ENCODE assay signal across 8 cellular contexts in genomic region chr20:38805958-38806854, GRCh38. TPM values are rescaled to one million over a fixed set of nuclear protein-coding genes. Genes with fewer than 3 reads are reported as not detected.
DNase-seq lines count a peak whose midpoint lies in the region; ATAC-seq and TF ChIP-seq lines count a peak whose summit lies in the region.

No MANE protein-coding gene starts in this region.

- H3K9ac ChIP-seq in MM.1S (ENCODE audit: low read length), result peak overlapping the region; percentile 90
- H3K9ac ChIP-seq in parathyroid adenoma, result no peak overlapping the region

- H3K27ac ChIP-seq in MM.1S (ENCODE audit: low read length) (peak overlapping the region; percentile 54; the same call in 1 of the 2 replicates), parathyroid adenoma (peak overlapping the region; percentile 7)

- H3K36me3 ChIP-seq in MM.1S (replicated peaks; ENCODE audit: insufficient read depth, low read length), result peaks cover 3% of the 10 kb centered on the region; the same call in 1 of the 2 replicates
- no peaks in the 10 kb centered on the region for H3K36me3 ChIP-seq in parathyroid adenoma (ENCODE audit: control insufficient read depth, insufficient read depth, low read length)

- no TSS peak for BruUV-seq in Calu3 (replicated peaks; lab: Mats Ljungman, UMichigan)

- intact Hi-C loops in Calu3 (cut with micrococcal nuclease; ENCODE audit: unreplicated experiment), result no loop called here

- no peaks in the 10 kb centered on the region for H3K9me3 ChIP-seq in MM.1S (replicated peaks; ENCODE audit: insufficient read depth, low read length)
- no peaks in the 10 kb centered on the region for H3K9me3 ChIP-seq in parathyroid adenoma (ENCODE audit: control insufficient read depth, low read length)

- no peaks in the 10 kb centered on the region for H3K27me3 ChIP-seq in MM.1S (replicated peaks; ENCODE audit: insufficient read depth, low read length)
- H3K27me3 ChIP-seq in parathyroid adenoma (ENCODE audit: control insufficient read depth, insufficient read depth, low read length), result peaks cover 5% of the 10 kb centered on the region

- H3K9me2 ChIP-seq in MM.1S (replicated peaks; ENCODE audit: insufficient read depth, low read length), result no peaks in the 10 kb centered on the region

- peaks cover 10% of the 10 kb centered on the region for H3F3A ChIP-seq in MM.1S (ENCODE audit: insufficient read depth, low read length)

- DNase-seq in Calu3 (peak; percentile 51), MM.1S (peak; percentile 51), germinal center (ENCODE audit: low spot score) (peak; percentile 43), HFFc6 (no peak), MV-4-11 (lab: John Stamatoyannopoulos, UW) (no peak)
- DNase-seq in activated T-cell treated with anti-CD3 and anti-CD28 coated beads, Interleukin-2, amount 50 U/mL, for 72 hours, result peak; percentile 56 to 62

- H3K79me2 ChIP-seq in MM.1S (ENCODE audit: low read length) (peaks cover 62% of the 10 kb centered on the region), parathyroid adenoma (no peaks in the 10 kb centered on the region)

- H3K27ac Mint-ChIP-seq in Calu3 (ENCODE audit: unreplicated experiment) (no peak overlapping the region), HFFc6 (no peak overlapping the region)
- no peak overlapping the region for H3K27ac Mint-ChIP-seq in activated T-cell treated with anti-CD3 and anti-CD28 coated beads, Interleukin-2, amount 50 U/mL, for 72 hours

- TF ChIP-seq CTCF in Calu3 (IDR thresholded peaks at IDR 0.05; ENCODE audit: unreplicated experiment) (no peak), MM.1S (IDR thresholded peaks at IDR 0.05; ENCODE audit: low read length) (peak; percentile 8; the same call in 1 of the 2 replicates), parathyroid adenoma (IDR thresholded peaks at IDR 0.05) (no peak), HFFc6 (IDR thresholded peaks at IDR 0.05) (no peak)

- H3K4me3 Mint-ChIP-seq in Calu3 (ENCODE audit: low read depth, unreplicated experiment) (peak overlapping the region; percentile 85), HFFc6 (no peak overlapping the region; the same call in 1 of the 2 replicates)
- H3K4me3 Mint-ChIP-seq in activated T-cell treated with anti-CD3 and anti-CD28 coated beads, Interleukin-2, amount 50 U/mL, for 72 hours, result peak overlapping the region; percentile 87 to 98

- H3K27me3 Mint-ChIP-seq in Calu3 (ENCODE audit: unreplicated experiment) (peaks cover 72% of the 10 kb centered on the region), HFFc6 (ENCODE audit: insufficient read depth) (peaks cover 48% of the 10 kb centered on the region)
- no peaks in the 10 kb centered on the region for H3K27me3 Mint-ChIP-seq in activated T-cell treated with anti-CD3 and anti-CD28 coated beads, Interleukin-2, amount 50 U/mL, for 72 hours (ENCODE audit: low read depth)

- H3K4me3 ChIP-seq in MM.1S (ENCODE audit: low read length) (peak overlapping the region; percentile 96), parathyroid adenoma (ENCODE audit: low read depth, low read length) (peak overlapping the region; percentile 36)

- peak overlapping the region; percentile 69; the same call in 1 of the 2 replicates for H2AFZ ChIP-seq in MM.1S (ENCODE audit: low read length)
- peak overlapping the region; percentile 80 for H2AFZ ChIP-seq in parathyroid adenoma

- H3K4me2 ChIP-seq in MM.1S (ENCODE audit: low read depth, low read length) (peak overlapping the region; percentile 74), parathyroid adenoma (ENCODE audit: low read length) (peak overlapping the region; percentile 63)

- ATAC-seq in activated T-cell treated with anti-CD3 and anti-CD28 coated beads, Interleukin-2, amount 50 U/mL, for 72 hours (replicated peaks in 1 of 2), result peak; percentile 21
- no peak for ATAC-seq in GM18520 (IDR thresholded peaks at IDR 0.05; ENCODE audit: unreplicated experiment)

- CTCF ChIA-PET in Calu3 (lab: Charles Lee), result interaction anchor here (0.9 kb wide), 1 partner anchor 19 kb away, joined by 3 read pairs; no protein-coding TSS in a partner anchor

- H3K36me3 Mint-ChIP-seq in Calu3 (ENCODE audit: insufficient read depth, unreplicated experiment) (peaks cover 8% of the 10 kb centered on the region), HFFc6 (ENCODE audit: low read depth) (no peaks in the 10 kb centered on the region)
- peaks cover 15 to 36% of the 10 kb centered on the region in 2 donors for H3K36me3 Mint-ChIP-seq in activated T-cell treated with anti-CD3 and anti-CD28 coated beads, Interleukin-2, amount 50 U/mL, for 72 hours (ENCODE audit: insufficient read depth in 2 of 2)

- no peaks in the 10 kb centered on the region for H3K9me3 Mint-ChIP-seq in Calu3 (ENCODE audit: low read depth, unreplicated experiment)
- H3K9me3 Mint-ChIP-seq in activated T-cell treated with anti-CD3 and anti-CD28 coated beads, Interleukin-2, amount 50 U/mL, for 72 hours, result no peaks in the 10 kb centered on the region
- no peaks in the 10 kb centered on the region for H3K9me3 Mint-ChIP-seq in HFFc6

- H3K4me1 Mint-ChIP-seq in Calu3 (ENCODE audit: low read depth, unreplicated experiment) (no peaks in the 10 kb centered on the region), HFFc6 (ENCODE audit: low read depth) (no peaks in the 10 kb centered on the region)
- peaks cover 59% of the 10 kb centered on the region for H3K4me1 Mint-ChIP-seq in activated T-cell treated with anti-CD3 and anti-CD28 coated beads, Interleukin-2, amount 50 U/mL, for 72 hours (ENCODE audit: low read depth)

- H4K20me1 ChIP-seq in MM.1S (ENCODE audit: insufficient read depth, low read length), result peaks cover 3% of the 10 kb centered on the region; the same call in 1 of the 2 replicates

- peaks cover 41% of the 10 kb centered on the region for H3K4me1 ChIP-seq in MM.1S (ENCODE audit: low read length)
- peaks cover 5% of the 10 kb centered on the region for H3K4me1 ChIP-seq in parathyroid adenoma

RNA-seq across cellular contexts. Expression of gene PPP1R16B, which starts 0.7 kb away (rescaled TPM):
- 0.10 TPM in 1 of 2 replicates, not detected in the other for total RNA-seq in Calu3 (2022)
- total RNA-seq in activated T-cell treated with anti-CD3 and anti-CD28 coated beads, Interleukin-2, amount 50 U/mL, for 72 hours, result 100 to 1,000 TPM; 143 to 184 TPM
- total RNA-seq in HFFc6 (2021; fragmentation: NEBNext Ultra II Directional; extraction: Animal tissue kit (Norgen Biotek cat#: 25700)), result not detected

RNA-seq across cellular contexts. Expression of gene ACTR5, which starts 57.9 kb away (rescaled TPM):
- 12.9 and 14.7 TPM in 2 replicates for total RNA-seq in Calu3 (2022)
- total RNA-seq in activated T-cell treated with anti-CD3 and anti-CD28 coated beads, Interleukin-2, amount 50 U/mL, for 72 hours, result 1 to 10 TPM; 8.2 to 8.7 TPM
- total RNA-seq in HFFc6 (2021; fragmentation: NEBNext Ultra II Directional; extraction: Animal tissue kit (Norgen Biotek cat#: 25700)), result 1 to 10 TPM; 3.2 to 4.3 (median 3.8) TPM

Comparison
In these comparisons a context has a peak if more than half of its experiments do, and no peak if none do; other contexts are left out.
1. DNase-seq: peak in Calu3 (single experiment), MM.1S (single experiment), activated T-cell treated with anti-CD3 and anti-CD28 coated beads, Interleukin-2, amount 50 U/mL, for 72 hours (2 of 2) and germinal center (single experiment); none in HFFc6 (single experiment) and MV-4-11 (single experiment).
2. RNA of gene PPP1R16B, which starts 0.7 kb away (total RNA-seq): 143 to 184 TPM in activated T-cell treated with anti-CD3 and anti-CD28 coated beads, Interleukin-2, amount 50 U/mL, for 72 hours; 0.10 TPM in Calu3 and not detected in HFFc6; every median in the first group is over 100 times any median in the second.